ENCODE assay signal across 10 cellular contexts in genomic region chr18:27608742-27609141, GRCh38.
DNase-seq lines count a peak whose midpoint lies in the region; ATAC-seq and TF ChIP-seq lines count a peak whose summit lies in the region.
"Had no signal": no experiment of that assay in that cellular context is flagged by ENCODE, and none has a peak within 500 bp of the region (broad histone marks: within the 10 kb centered on the region; RNA-seq: fewer than 3 reads in every experiment).

No MANE protein-coding gene starts in this region.

- no peak overlapping the region for H3K4me3 Mint-ChIP-seq in stimulated activated effector memory CD8-positive, alpha-beta T cell treated with anti-CD3 and anti-CD28 coated beads, Interleukin-12 subunit alpha, Interleukin-12 subunit beta, amount 100 ng/mL, for 72 hours
- H3K4me3 Mint-ChIP-seq: T-helper 17 cell had no signal

- ATAC-seq in Panc1 = no peak
- no peak for ATAC-seq in stimulated activated effector memory CD8-positive, alpha-beta T cell treated with anti-CD3 and anti-CD28 coated beads, Interleukin-12 subunit alpha, Interleukin-12 subunit beta, amount 100 ng/mL, for 72 hours
- ATAC-seq in GM19467 (IDR thresholded peaks at IDR 0.05; ENCODE audit: unreplicated experiment) = no peak
- no peak for ATAC-seq in activated naive CD4-positive, alpha-beta T cell treated with anti-CD3 and anti-CD28 coated beads, Interleukin-2, amount 50 U/mL, for 72 hours
- ATAC-seq: T-helper 17 cell had no signal

- POLR2A ChIA-PET in AG04449 (lab: Yijun Ruan, JAX) = no interaction called here
- POLR2A ChIA-PET in Panc1 (lab: Charles Lee) = no interaction called here

- no peaks in the 10 kb centered on the region; the same call in 1 of the 2 replicates for H3K4me1 ChIP-seq in Panc1 (ENCODE audit: control insufficient read depth, insufficient read depth, low read length)

- no peaks in the 10 kb centered on the region for H3K27me3 ChIP-seq in Panc1 (ENCODE audit: control insufficient read depth, insufficient read depth, low read length)

- in situ Hi-C loops in Panc1 (cut with HindIII; ENCODE audit: low pct_unique_long_range_greater_than_20kb, low sequenced_read_pairs) = no loop called here

- H3K4me1 Mint-ChIP-seq in stimulated activated effector memory CD8-positive, alpha-beta T cell treated with anti-CD3 and anti-CD28 coated beads, Interleukin-12 subunit alpha, Interleukin-12 subunit beta, amount 100 ng/mL, for 72 hours = no peaks in the 10 kb centered on the region
- H3K4me1 Mint-ChIP-seq: T-helper 17 cell had no signal

- H3K36me3 Mint-ChIP-seq in stimulated activated effector memory CD8-positive, alpha-beta T cell treated with anti-CD3 and anti-CD28 coated beads, Interleukin-12 subunit alpha, Interleukin-12 subunit beta, amount 100 ng/mL, for 72 hours = no peaks in the 10 kb centered on the region
- no peaks in the 10 kb centered on the region for H3K36me3 Mint-ChIP-seq in activated naive CD4-positive, alpha-beta T cell treated with anti-CD3 and anti-CD28 coated beads, Interleukin-2, amount 50 U/mL, for 72 hours

- no peaks in the 10 kb centered on the region for H3K36me3 ChIP-seq in Panc1 (ENCODE audit: control insufficient read depth, insufficient read depth, low read length)

- CTCF ChIA-PET in AG04449 (lab: Yijun Ruan, JAX) = interaction anchor here (0.7 to 12.5 kb wide), 10 partner anchors 11 to 579 kb away, joined by 3 to 300 read pairs (median 22); no protein-coding TSS in a partner anchor
- CTCF ChIA-PET in Panc1 (lab: Charles Lee) = interaction anchor here (0.6 kb wide), 1 partner anchor 988 kb away, joined by 7 read pairs; no protein-coding TSS in a partner anchor

- TF ChIP-seq CTCF in AG04449 (IDR thresholded peaks at IDR 0.05; ENCODE audit: insufficient read depth, low read length, missing control alignments) = peak; percentile 15
- peak; percentile 56 for TF ChIP-seq CTCF in GM12872 (IDR thresholded peaks at IDR 0.05; ENCODE audit: insufficient read depth, low read depth, low read length)
- peak; percentile 40 for TF ChIP-seq CTCF in Panc1 (IDR thresholded peaks at IDR 0.05)
- peak; percentile 31 for TF ChIP-seq CTCF in fibroblast of the aortic adventitia (IDR thresholded peaks at IDR 0.05; ENCODE audit: insufficient read depth, low read length)

- no peak overlapping the region for H3K27ac ChIP-seq in Panc1 (ENCODE audit: low read length)

- intact Hi-C loops in Panc1 (cut with micrococcal nuclease; ENCODE audit: unreplicated experiment) = loop anchor here (5.0 to 10.0 kb wide), 2 partner anchors 146 to 579 kb away; no protein-coding TSS in a partner anchor

- DNase-seq in AG04449 (ENCODE audit: low read depth, low spot score) (no peak), Panc1 (ENCODE audit: low read depth, low spot score) (no peak), fibroblast of the aortic adventitia (ENCODE audit: low read depth) (no peak)
- no peak for DNase-seq in stimulated activated effector memory CD8-positive, alpha-beta T cell treated with anti-CD3 and anti-CD28 coated beads, Interleukin-12 subunit alpha, Interleukin-12 subunit beta, amount 100 ng/mL, for 72 hours (ENCODE audit: low spot score in 2 of 2)
- DNase-seq in activated CD4-positive, alpha-beta T cell treated with anti-CD3 and anti-CD28 coated beads for 48 hours = no peak
- no peak for DNase-seq in activated naive CD4-positive, alpha-beta T cell treated with anti-CD3 and anti-CD28 coated beads, Interleukin-2, amount 50 U/mL, for 72 hours (ENCODE audit: low spot score in 2 of 2)
- DNase-seq: DMS153, T-helper 17 cell had no signal

- H3K9me3 Mint-ChIP-seq in stimulated activated effector memory CD8-positive, alpha-beta T cell treated with anti-CD3 and anti-CD28 coated beads, Interleukin-12 subunit alpha, Interleukin-12 subunit beta, amount 100 ng/mL, for 72 hours = no peaks in the 10 kb centered on the region
- peaks cover 0 to 7% of the 10 kb centered on the region in 2 donors for H3K9me3 Mint-ChIP-seq in activated naive CD4-positive, alpha-beta T cell treated with anti-CD3 and anti-CD28 coated beads, Interleukin-2, amount 50 U/mL, for 72 hours

- H3K4me3 ChIP-seq in AG04449 (ENCODE audit: low read depth, low read length) (no peak overlapping the region), Panc1 (ENCODE audit: low read depth in 2 of 2, low read length in 2 of 2) (no peak overlapping the region), fibroblast of the aortic adventitia (ENCODE audit: low read depth, low read length) (no peak overlapping the region)

- no TSS peak for BruUV-seq in Panc1 (replicated peaks; lab: Mats Ljungman, UMichigan)

- H3K27ac Mint-ChIP-seq in stimulated activated effector memory CD8-positive, alpha-beta T cell treated with anti-CD3 and anti-CD28 coated beads, Interleukin-12 subunit alpha, Interleukin-12 subunit beta, amount 100 ng/mL, for 72 hours = no peak overlapping the region
- H3K27ac Mint-ChIP-seq in activated naive CD4-positive, alpha-beta T cell treated with anti-CD3 and anti-CD28 coated beads, Interleukin-2, amount 50 U/mL, for 72 hours = no peak overlapping the region
- H3K27ac Mint-ChIP-seq: T-helper 17 cell had no signal

- H3K9me3 ChIP-seq in Panc1 (ENCODE audit: control insufficient read depth, insufficient read depth, low read depth, low read length) = no peaks in the 10 kb centered on the region
